Comparison of ENCODE assay signal across 20 cellular contexts in genomic region chrX:20620301-20620700, GRCh38.
DNase-seq lines count a peak whose midpoint lies in the region; ATAC-seq and TF ChIP-seq lines count a peak whose summit lies in the region.
"Had no signal": no experiment of that assay in that cellular context is flagged by ENCODE, and none has a peak within 500 bp of the region (broad histone marks: within the 10 kb centered on the region; RNA-seq: fewer than 3 reads in every experiment).

No MANE protein-coding gene starts in this region.

- H3K9me3 Mint-ChIP-seq in stimulated activated effector memory CD8-positive, alpha-beta T cell treated with anti-CD3 and anti-CD28 coated beads, Interleukin-12 subunit alpha, Interleukin-12 subunit beta, amount 100 ng/mL, for 72 hours: no peaks in the 10 kb centered on the region
- H3K9me3 Mint-ChIP-seq: activated naive CD8-positive, alpha-beta T cell treated with anti-CD3 and anti-CD28 coated beads, Interleukin-2, amount 10 ng/mL, durations not matched to agents 7 days and 5 days; CD8-positive, alpha-beta T cell; stimulated activated naive CD8-positive, alpha-beta T cell treated with anti-CD3 and anti-CD28 coated beads, Interleukin-15, Interleukin-2, amounts not matched to agents 100 ng/mL and 50 ng/mL, for 24 hours; T-helper 1 cell treated with Interleukin-12 subunit alpha and Interleukin-12 subunit beta and Interleukin-4 antibody, amounts not matched to agents 30 μg/mL and 1 μg/mL, for 36 hours had no signal

- no peak overlapping the region for H3K4me3 ChIP-seq in aorta (ENCODE audit: low read length in 2 of 2)
- H3K4me3 ChIP-seq: hepatocyte had no signal

- no peaks in the 10 kb centered on the region for H3K36me3 ChIP-seq in aorta (ENCODE audit: control insufficient read depth in 1 of 2, insufficient read depth in 2 of 2, low read length in 1 of 2)

- no peak overlapping the region for H3K4me3 Mint-ChIP-seq in stimulated activated effector memory CD8-positive, alpha-beta T cell treated with anti-CD3 and anti-CD28 coated beads, Interleukin-12 subunit alpha, Interleukin-12 subunit beta, amount 100 ng/mL, for 72 hours
- H3K4me3 Mint-ChIP-seq: activated naive CD8-positive, alpha-beta T cell treated with anti-CD3 and anti-CD28 coated beads, Interleukin-2, amount 10 ng/mL, durations not matched to agents 7 days and 5 days; CD8-positive, alpha-beta T cell; stimulated activated naive CD8-positive, alpha-beta T cell treated with anti-CD3 and anti-CD28 coated beads, Interleukin-15, Interleukin-2, amounts not matched to agents 100 ng/mL and 50 ng/mL, for 24 hours; T-helper 1 cell treated with Interleukin-12 subunit alpha and Interleukin-12 subunit beta and Interleukin-4 antibody, amounts not matched to agents 30 μg/mL and 1 μg/mL, for 36 hours had no signal

- WGBS in aorta, 2 donors: 64 to 89% methylated on average over 2 of the region's 2 CpGs

- DNase-seq in NCI-H446 treated with DMSO at 0.1 percent for 48 hours (lab: John Stamatoyannopoulos, UW) (peak; percentile 4), NCI-H446 (lab: John Stamatoyannopoulos, UW) (no peak), M059J (ENCODE audit: low read depth) (peak; percentile 42), epithelial cell of prostate (ENCODE audit: low read depth, low spot score) (peak; percentile 8), GM10266 (ENCODE audit: extremely low spot score) (no peak), aorta (no peak), COLO668 (lab: John Stamatoyannopoulos, UW; ENCODE audit: unreplicated experiment) (no peak)
- no peak for DNase-seq in stimulated activated effector memory CD8-positive, alpha-beta T cell treated with anti-CD3 and anti-CD28 coated beads, Interleukin-12 subunit alpha, Interleukin-12 subunit beta, amount 100 ng/mL, for 72 hours (ENCODE audit: low spot score in 2 of 2)
- DNase-seq: 8988T; activated CD4-positive, alpha-beta T cell treated with anti-CD3 and anti-CD28 coated beads for 1 hour; activated CD8-positive, alpha-beta memory T cell treated with anti-CD3 and anti-CD28 coated beads, Interleukin-2, amount 50 U/mL, for 48 hours; activated naive CD8-positive, alpha-beta T cell treated with anti-CD3 and anti-CD28 coated beads, Interleukin-2, amount 10 ng/mL, durations not matched to agents 7 days and 5 days; CD8-positive, alpha-beta T cell; GDM1; NCI-H2029 treated with DMSO at 0.1 percent for 48 hours; NCI-H69 had no signal

- H3K27ac ChIP-seq in epithelial cell of prostate (peak overlapping the region; percentile 22), aorta (ENCODE audit: low read depth in 1 of 2, low read length in 2 of 2) (no peak overlapping the region)
- H3K27ac ChIP-seq: hepatocyte had no signal

- H3K4me1 Mint-ChIP-seq in stimulated activated effector memory CD8-positive, alpha-beta T cell treated with anti-CD3 and anti-CD28 coated beads, Interleukin-12 subunit alpha, Interleukin-12 subunit beta, amount 100 ng/mL, for 72 hours: no peaks in the 10 kb centered on the region
- H3K4me1 Mint-ChIP-seq: activated naive CD8-positive, alpha-beta T cell treated with anti-CD3 and anti-CD28 coated beads, Interleukin-2, amount 10 ng/mL, durations not matched to agents 7 days and 5 days had no signal

- intact Hi-C loops in aorta (cut with DNase I): no loop called here

- TF ChIP-seq CTCF in GM10266 (IDR thresholded peaks at IDR 0.05; ENCODE audit: control insufficient read depth, insufficient read depth, low read depth, missing control alignments): no peak

- H3K9me3 ChIP-seq in aorta (ENCODE audit: control insufficient read depth, low read length): no peaks in the 10 kb centered on the region

- peak; percentile 89 for ATAC-seq in stimulated activated effector memory CD8-positive, alpha-beta T cell treated with anti-CD3 and anti-CD28 coated beads, Interleukin-12 subunit alpha, Interleukin-12 subunit beta, amount 100 ng/mL, for 72 hours
- no peak for ATAC-seq in aorta (ENCODE audit: low FRiP score)
- ATAC-seq: CD8-positive, alpha-beta T cell; Panc1 had no signal

- no peaks in the 10 kb centered on the region for H3K36me3 Mint-ChIP-seq in stimulated activated effector memory CD8-positive, alpha-beta T cell treated with anti-CD3 and anti-CD28 coated beads, Interleukin-12 subunit alpha, Interleukin-12 subunit beta, amount 100 ng/mL, for 72 hours
- H3K36me3 Mint-ChIP-seq: activated naive CD8-positive, alpha-beta T cell treated with anti-CD3 and anti-CD28 coated beads, Interleukin-2, amount 10 ng/mL, durations not matched to agents 7 days and 5 days; CD8-positive, alpha-beta T cell had no signal

- H3K27me3 ChIP-seq in aorta (ENCODE audit: control insufficient read depth in 1 of 2, insufficient read depth in 2 of 2, low read length in 1 of 2): no peaks in the 10 kb centered on the region
- H3K27me3 ChIP-seq: hepatocyte had no signal

- H3K4me1 ChIP-seq in aorta (ENCODE audit: control insufficient read depth in 1 of 2, insufficient read depth in 2 of 2, low read length in 2 of 2): no peaks in the 10 kb centered on the region

- H3K27ac Mint-ChIP-seq in stimulated activated effector memory CD8-positive, alpha-beta T cell treated with anti-CD3 and anti-CD28 coated beads, Interleukin-12 subunit alpha, Interleukin-12 subunit beta, amount 100 ng/mL, for 72 hours: no peak overlapping the region
- H3K27ac Mint-ChIP-seq: activated naive CD8-positive, alpha-beta T cell treated with anti-CD3 and anti-CD28 coated beads, Interleukin-2, amount 10 ng/mL, durations not matched to agents 7 days and 5 days; CD8-positive, alpha-beta T cell; stimulated activated naive CD8-positive, alpha-beta T cell treated with anti-CD3 and anti-CD28 coated beads, Interleukin-15, Interleukin-2, amounts not matched to agents 100 ng/mL and 50 ng/mL, for 24 hours; T-helper 1 cell treated with Interleukin-12 subunit alpha and Interleukin-12 subunit beta and Interleukin-4 antibody, amounts not matched to agents 30 μg/mL and 1 μg/mL, for 36 hours had no signal

Comparison
In these comparisons a context has a peak if more than half of its experiments do, and no peak if none do; other contexts are left out.
1. DNase-seq: peak in NCI-H446 treated with DMSO at 0.1 percent for 48 hours (single experiment), M059J (single experiment) and epithelial cell of prostate (single experiment); none in NCI-H446 (0 of 2), stimulated activated effector memory CD8-positive, alpha-beta T cell treated with anti-CD3 and anti-CD28 coated beads, Interleukin-12 subunit alpha, Interleukin-12 subunit beta, amount 100 ng/mL, for 72 hours (0 of 2), GM10266 (single experiment), aorta (0 of 2) and COLO668 (single experiment).